In genomic region chr7:143380646-143381426, GRCh38 we compare ENCODE assay signal across 1 cellular context.
TF ChIP-seq lines count a peak whose summit lies in the region.

A gene with protein sequence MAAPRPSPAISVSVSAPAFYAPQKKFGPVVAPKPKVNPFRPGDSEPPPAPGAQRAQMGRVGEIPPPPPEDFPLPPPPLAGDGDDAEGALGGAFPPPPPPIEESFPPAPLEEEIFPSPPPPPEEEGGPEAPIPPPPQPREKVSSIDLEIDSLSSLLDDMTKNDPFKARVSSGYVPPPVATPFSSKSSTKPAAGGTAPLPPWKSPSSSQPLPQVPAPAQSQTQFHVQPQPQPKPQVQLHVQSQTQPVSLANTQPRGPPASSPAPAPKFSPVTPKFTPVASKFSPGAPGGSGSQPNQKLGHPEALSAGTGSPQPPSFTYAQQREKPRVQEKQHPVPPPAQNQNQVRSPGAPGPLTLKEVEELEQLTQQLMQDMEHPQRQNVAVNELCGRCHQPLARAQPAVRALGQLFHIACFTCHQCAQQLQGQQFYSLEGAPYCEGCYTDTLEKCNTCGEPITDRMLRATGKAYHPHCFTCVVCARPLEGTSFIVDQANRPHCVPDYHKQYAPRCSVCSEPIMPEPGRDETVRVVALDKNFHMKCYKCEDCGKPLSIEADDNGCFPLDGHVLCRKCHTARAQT (plus strand): TSS chr7:143381345. CDS start chr7:143381572, 227 bp downstream.

TF ChIP-seq in K562, 482 proteins besides CTCF, POLR2A, EP300 and RAD21 (continued from another document and continues in another):
- TF ChIP-seq THRB (CRISPR knock-in tag; conservative IDR thresholded peaks at IDR 0.05) (0 out of 2 replicates have a peak, but pooled peaks have one; percentile 3), E2F3 (CRISPR knock-in tag; IDR thresholded peaks at IDR 0.05) (peak; percentile 45; the same call in 1 of the 2 replicates), FUS (optimal IDR thresholded peaks at IDR 0.05; ENCODE audit: low read depth, low read length) (no peak), CCAR2 (IDR thresholded peaks at IDR 0.05; ENCODE audit: low read depth, low read length) (no peak), POLR2AphosphoS5 (IDR thresholded peaks at IDR 0.05; ENCODE audit: control insufficient read depth, insufficient read depth, low read depth, low read length) (peak; percentile 87), YY1 (IDR thresholded peaks at IDR 0.05; ENCODE audit: borderline replicate concordance in 1 of 3, control insufficient read depth in 1 of 3, extremely low read depth in 1 of 3, insufficient read depth in 3 of 3, insufficient read length in 1 of 3, insufficient replicate concordance in 2 of 3, low read depth in 1 of 3, low read length in 2 of 3) (peak in 2 of 3 experiments; percentile 71 to 80), RB1 (IDR thresholded peaks at IDR 0.05; ENCODE audit: low read depth) (peak; percentile 54), ZNF239 (CRISPR knock-in tag; IDR thresholded peaks at IDR 0.05) (no peak), SUPT5H (IDR thresholded peaks at IDR 0.05) (peak; percentile 93), ZNF778 (CRISPR knock-in tag; IDR thresholded peaks at IDR 0.05) (no peak), HNRNPLL (IDR thresholded peaks at IDR 0.05; ENCODE audit: low read depth, low read length, poor library complexity, severe bottlenecking) (peak; percentile 7), ZNF584 (CRISPR knock-in tag; IDR thresholded peaks at IDR 0.05; ENCODE audit: low read depth) (peak; percentile 68), GATAD2A (IDR thresholded peaks at IDR 0.05) (peak; percentile 67; the same call in 1 of the 2 replicates), DACH1 (IDR thresholded peaks at IDR 0.05; ENCODE audit: partially characterized antibody) (peak; percentile 81), RUNX1 (IDR thresholded peaks at IDR 0.05; ENCODE audit: low read depth) (no peak), NRF1 (conservative IDR thresholded peaks at IDR 0.05 in 1 of 2, IDR thresholded peaks at IDR 0.05 in 1 of 2) (peak; percentile 63 to 67; a peak in 3 of 4 replicates), BHLHE40 (IDR thresholded peaks at IDR 0.05; ENCODE audit: low read length) (0 out of 2 replicates have a peak, but pooled peaks have one; percentile 3), HMGXB4 (CRISPR knock-in tag; IDR thresholded peaks at IDR 0.05) (peak; percentile 75), ZNF644 (tag; IDR thresholded peaks at IDR 0.05; ENCODE audit: low read depth) (peak; percentile 55; the same call in 1 of the 2 replicates), RHOXF2B (CRISPR knock-in tag; conservative IDR thresholded peaks at IDR 0.05) (no peak), ZNF699 (CRISPR knock-in tag; IDR thresholded peaks at IDR 0.05; ENCODE audit: insufficient replicate concordance) (no peak), HNRNPK (IDR thresholded peaks at IDR 0.05; ENCODE audit: low read depth, low read length, poor library complexity, severe bottlenecking) (no peak), NR2C1 (IDR thresholded peaks at IDR 0.05) (no peak), NR2C1 (tag; IDR thresholded peaks at IDR 0.05) (no peak), MLX (CRISPR knock-in tag; conservative IDR thresholded peaks at IDR 0.05) (peak; percentile 44 to 72; a peak in 2 of 4 replicates), U2AF1 (optimal IDR thresholded peaks at IDR 0.05; ENCODE audit: low read depth, low read length) (peak; percentile 86), PURB (CRISPR knock-in tag; IDR thresholded peaks at IDR 0.05; ENCODE audit: low read depth) (no peak), ZNF445 (CRISPR knock-in tag; IDR thresholded peaks at IDR 0.05; ENCODE audit: low read depth) (no peak), HNRNPUL1 (IDR thresholded peaks at IDR 0.05; ENCODE audit: low read length) (no peak), HMG20B (CRISPR knock-in tag; IDR thresholded peaks at IDR 0.05) (peak; percentile 49; the same call in 1 of the 2 replicates), ZNF395 (CRISPR knock-in tag; IDR thresholded peaks at IDR 0.05) (peak; percentile 90), TAF1 (IDR thresholded peaks at IDR 0.05; ENCODE audit: control insufficient read depth, extremely low read depth, insufficient read depth, low read length, severe bottlenecking) (peak; percentile 96), ATF6 (CRISPR knock-in tag; IDR thresholded peaks at IDR 0.05) (no peak), DPF2 (IDR thresholded peaks at IDR 0.05) (peak; percentile 78; the same call in 1 of the 2 replicates), HMGN3 (IDR thresholded peaks at IDR 0.05; ENCODE audit: borderline replicate concordance, extremely low read depth, insufficient read length, low read depth, low read length) (peak; percentile 90), ZNF263 (CRISPR knock-in tag; IDR thresholded peaks at IDR 0.05; ENCODE audit: borderline replicate concordance) (peak; percentile 38; the same call in 1 of the 2 replicates), ZNF511 (CRISPR knock-in tag; IDR thresholded peaks at IDR 0.05) (peak; percentile 80), TAL1 (IDR thresholded peaks at IDR 0.05) (peak; percentile 28; the same call in 1 of the 2 replicates), GABPA (tag; conservative IDR thresholded peaks at IDR 0.05; ENCODE audit: low read depth) (peak; percentile 91), ERF (CRISPR knock-in tag; IDR thresholded peaks at IDR 0.05) (peak; percentile 86), GABPB1 (CRISPR knock-in tag; IDR thresholded peaks at IDR 0.05) (peak; percentile 80), ZNF134 (CRISPR knock-in tag; conservative IDR thresholded peaks at IDR 0.05) (no peak), ZNF589 (CRISPR knock-in tag; IDR thresholded peaks at IDR 0.05; ENCODE audit: low read depth) (peak; percentile 86), MEF2A (IDR thresholded peaks at IDR 0.05; ENCODE audit: control insufficient read depth, low read depth, low read length) (peak; percentile 46; the same call in 1 of the 2 replicates), HINFP (tag; conservative IDR thresholded peaks at IDR 0.05; ENCODE audit: low read depth) (peak; percentile 99), MAZ (CRISPR knock-in tag; conservative IDR thresholded peaks at IDR 0.05 in 1 of 2, IDR thresholded peaks at IDR 0.05 in 1 of 2) (peak; percentile 93 to 95), BRD4 (IDR thresholded peaks at IDR 0.05) (peak; percentile 91; the same call in 1 of the 2 replicates), RBFOX2 (IDR thresholded peaks at IDR 0.05; ENCODE audit: low read depth, low read length) (peak; percentile 90)
- TF ChIP-seq, protein P1, sequence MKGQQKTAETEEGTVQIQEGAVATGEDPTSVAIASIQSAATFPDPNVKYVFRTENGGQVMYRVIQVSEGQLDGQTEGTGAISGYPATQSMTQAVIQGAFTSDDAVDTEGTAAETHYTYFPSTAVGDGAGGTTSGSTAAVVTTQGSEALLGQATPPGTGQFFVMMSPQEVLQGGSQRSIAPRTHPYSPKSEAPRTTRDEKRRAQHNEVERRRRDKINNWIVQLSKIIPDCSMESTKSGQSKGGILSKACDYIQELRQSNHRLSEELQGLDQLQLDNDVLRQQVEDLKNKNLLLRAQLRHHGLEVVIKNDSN (CRISPR knock-in tag; IDR thresholded peaks at IDR 0.05): peak; percentile 7; the same call in 1 of the 2 replicates
- TF ChIP-seq, protein P2, sequence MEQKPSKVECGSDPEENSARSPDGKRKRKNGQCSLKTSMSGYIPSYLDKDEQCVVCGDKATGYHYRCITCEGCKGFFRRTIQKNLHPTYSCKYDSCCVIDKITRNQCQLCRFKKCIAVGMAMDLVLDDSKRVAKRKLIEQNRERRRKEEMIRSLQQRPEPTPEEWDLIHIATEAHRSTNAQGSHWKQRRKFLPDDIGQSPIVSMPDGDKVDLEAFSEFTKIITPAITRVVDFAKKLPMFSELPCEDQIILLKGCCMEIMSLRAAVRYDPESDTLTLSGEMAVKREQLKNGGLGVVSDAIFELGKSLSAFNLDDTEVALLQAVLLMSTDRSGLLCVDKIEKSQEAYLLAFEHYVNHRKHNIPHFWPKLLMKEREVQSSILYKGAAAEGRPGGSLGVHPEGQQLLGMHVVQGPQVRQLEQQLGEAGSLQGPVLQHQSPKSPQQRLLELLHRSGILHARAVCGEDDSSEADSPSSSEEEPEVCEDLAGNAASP (IDR thresholded peaks at IDR 0.05): no peak
